ENCODE assay signal across 1 cellular context in the genomic region with DNA sequence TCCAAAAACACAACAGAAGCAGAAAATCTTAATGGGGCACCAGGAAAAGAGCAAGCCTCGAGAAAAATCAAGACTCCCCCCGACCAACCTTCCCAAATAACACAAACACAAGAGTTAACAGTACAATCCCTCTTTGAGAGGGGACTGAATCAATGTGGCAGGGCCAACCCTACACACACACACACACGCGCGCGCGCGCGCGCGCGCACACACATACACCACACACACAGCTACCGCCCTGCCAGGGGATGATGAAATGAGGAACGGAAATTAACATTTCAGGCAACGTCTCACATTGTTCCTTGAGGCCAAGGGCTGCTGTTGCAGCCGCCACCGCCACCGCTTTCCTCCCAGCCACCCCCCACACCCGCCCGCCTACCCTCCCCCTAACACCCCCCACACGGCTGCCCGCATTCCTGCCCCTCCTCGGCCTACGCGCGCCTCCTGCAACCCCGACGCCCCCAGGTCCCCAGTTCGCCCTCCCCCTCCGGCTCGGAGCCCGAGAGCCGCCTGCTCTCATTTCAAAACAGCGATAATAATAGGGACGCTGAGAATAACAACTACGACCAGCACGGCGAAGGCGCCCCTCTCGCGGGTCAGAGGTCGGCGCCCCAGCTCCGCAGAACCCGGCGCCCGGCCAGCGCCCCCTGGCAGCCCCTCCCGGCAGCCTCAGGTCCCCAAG.
A peak's percentile ranks its signal among the peaks of the same experiment; 100 is the strongest.
TF ChIP-seq lines count a peak whose summit lies in the region.

No MANE protein-coding gene starts in this region.

TF ChIP-seq in K562, 482 proteins besides CTCF, POLR2A, EP300 and RAD21 (continued from another document and continues in another):
- TF ChIP-seq CTCFL (IDR thresholded peaks at IDR 0.05; ENCODE audit: borderline replicate concordance, insufficient read depth, low read depth, low read length, poor library complexity, severe bottlenecking): no peak
- no peak for TF ChIP-seq COPS2 (conservative IDR thresholded peaks at IDR 0.05)
- TF ChIP-seq, protein P1, sequence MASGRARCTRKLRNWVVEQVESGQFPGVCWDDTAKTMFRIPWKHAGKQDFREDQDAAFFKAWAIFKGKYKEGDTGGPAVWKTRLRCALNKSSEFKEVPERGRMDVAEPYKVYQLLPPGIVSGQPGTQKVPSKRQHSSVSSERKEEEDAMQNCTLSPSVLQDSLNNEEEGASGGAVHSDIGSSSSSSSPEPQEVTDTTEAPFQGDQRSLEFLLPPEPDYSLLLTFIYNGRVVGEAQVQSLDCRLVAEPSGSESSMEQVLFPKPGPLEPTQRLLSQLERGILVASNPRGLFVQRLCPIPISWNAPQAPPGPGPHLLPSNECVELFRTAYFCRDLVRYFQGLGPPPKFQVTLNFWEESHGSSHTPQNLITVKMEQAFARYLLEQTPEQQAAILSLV (tag; IDR thresholded peaks at IDR 0.05): peak; percentile 36; the same call in 1 of the 2 replicates
- no peak for TF ChIP-seq THRAP3 (IDR thresholded peaks at IDR 0.05; ENCODE audit: borderline replicate concordance)
- no peak for TF ChIP-seq ZNF184 (CRISPR knock-in tag; IDR thresholded peaks at IDR 0.05)
- 0 out of 2 replicates have a peak, but pooled peaks have one; percentile 56 for TF ChIP-seq SMARCC2 (IDR thresholded peaks at IDR 0.05; ENCODE audit: low read depth)
- no peak for TF ChIP-seq ZNF23 (CRISPR knock-in tag; IDR thresholded peaks at IDR 0.05)
- TF ChIP-seq ZNF668 (CRISPR knock-in tag; IDR thresholded peaks at IDR 0.05): no peak
- no peak for TF ChIP-seq BMI1 (IDR thresholded peaks at IDR 0.05; ENCODE audit: low read length)
- no peak for TF ChIP-seq SMC3 (conservative IDR thresholded peaks at IDR 0.05; ENCODE audit: insufficient read depth, low read depth, low read length)
- TF ChIP-seq PHB (CRISPR knock-in tag; IDR thresholded peaks at IDR 0.05): no peak
- peak; percentile 54 for TF ChIP-seq SPI1 (IDR thresholded peaks at IDR 0.05; ENCODE audit: borderline replicate concordance, low read depth, low read length)
- TF ChIP-seq ZNF41 (CRISPR knock-in tag; conservative IDR thresholded peaks at IDR 0.05): no peak
- peak; percentile 53; the same call in 1 of the 2 replicates for TF ChIP-seq SMAD4 (CRISPR knock-in tag; conservative IDR thresholded peaks at IDR 0.05)
- no peak for TF ChIP-seq ZMIZ1 (IDR thresholded peaks at IDR 0.05; ENCODE audit: low read depth in 2 of 2, low read length in 2 of 2)
- TF ChIP-seq, protein P2, sequence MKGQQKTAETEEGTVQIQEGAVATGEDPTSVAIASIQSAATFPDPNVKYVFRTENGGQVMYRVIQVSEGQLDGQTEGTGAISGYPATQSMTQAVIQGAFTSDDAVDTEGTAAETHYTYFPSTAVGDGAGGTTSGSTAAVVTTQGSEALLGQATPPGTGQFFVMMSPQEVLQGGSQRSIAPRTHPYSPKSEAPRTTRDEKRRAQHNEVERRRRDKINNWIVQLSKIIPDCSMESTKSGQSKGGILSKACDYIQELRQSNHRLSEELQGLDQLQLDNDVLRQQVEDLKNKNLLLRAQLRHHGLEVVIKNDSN (CRISPR knock-in tag; IDR thresholded peaks at IDR 0.05): no peak
- TF ChIP-seq ARID3A (IDR thresholded peaks at IDR 0.05; ENCODE audit: borderline replicate concordance, low read depth, low read length): no peak
- no peak for TF ChIP-seq PPARD (CRISPR knock-in tag; IDR thresholded peaks at IDR 0.05)
- TF ChIP-seq OTX1 (CRISPR knock-in tag; IDR thresholded peaks at IDR 0.05): 0 out of 2 replicates have a peak, but pooled peaks have one; percentile 30
- no peak for TF ChIP-seq MBD2 (IDR thresholded peaks at IDR 0.05; ENCODE audit: borderline replicate concordance, low read depth)
- no peak for TF ChIP-seq IRF2 (CRISPR knock-in tag; IDR thresholded peaks at IDR 0.05)
- TF ChIP-seq MYC (IDR thresholded peaks at IDR 0.05; ENCODE audit: low read depth, low read length): peak; percentile 97
- TF ChIP-seq MYC (CRISPR knock-in tag; IDR thresholded peaks at IDR 0.05; ENCODE audit: borderline replicate concordance, low read depth): no peak
- TF ChIP-seq TAF9B (IDR thresholded peaks at IDR 0.05; ENCODE audit: partially characterized antibody): peak; percentile 41
- TF ChIP-seq MAFK (IDR thresholded peaks at IDR 0.05; ENCODE audit: low read length): no peak
- TF ChIP-seq ZNF140 (CRISPR knock-in tag; IDR thresholded peaks at IDR 0.05): no peak
- TF ChIP-seq, protein P3, sequence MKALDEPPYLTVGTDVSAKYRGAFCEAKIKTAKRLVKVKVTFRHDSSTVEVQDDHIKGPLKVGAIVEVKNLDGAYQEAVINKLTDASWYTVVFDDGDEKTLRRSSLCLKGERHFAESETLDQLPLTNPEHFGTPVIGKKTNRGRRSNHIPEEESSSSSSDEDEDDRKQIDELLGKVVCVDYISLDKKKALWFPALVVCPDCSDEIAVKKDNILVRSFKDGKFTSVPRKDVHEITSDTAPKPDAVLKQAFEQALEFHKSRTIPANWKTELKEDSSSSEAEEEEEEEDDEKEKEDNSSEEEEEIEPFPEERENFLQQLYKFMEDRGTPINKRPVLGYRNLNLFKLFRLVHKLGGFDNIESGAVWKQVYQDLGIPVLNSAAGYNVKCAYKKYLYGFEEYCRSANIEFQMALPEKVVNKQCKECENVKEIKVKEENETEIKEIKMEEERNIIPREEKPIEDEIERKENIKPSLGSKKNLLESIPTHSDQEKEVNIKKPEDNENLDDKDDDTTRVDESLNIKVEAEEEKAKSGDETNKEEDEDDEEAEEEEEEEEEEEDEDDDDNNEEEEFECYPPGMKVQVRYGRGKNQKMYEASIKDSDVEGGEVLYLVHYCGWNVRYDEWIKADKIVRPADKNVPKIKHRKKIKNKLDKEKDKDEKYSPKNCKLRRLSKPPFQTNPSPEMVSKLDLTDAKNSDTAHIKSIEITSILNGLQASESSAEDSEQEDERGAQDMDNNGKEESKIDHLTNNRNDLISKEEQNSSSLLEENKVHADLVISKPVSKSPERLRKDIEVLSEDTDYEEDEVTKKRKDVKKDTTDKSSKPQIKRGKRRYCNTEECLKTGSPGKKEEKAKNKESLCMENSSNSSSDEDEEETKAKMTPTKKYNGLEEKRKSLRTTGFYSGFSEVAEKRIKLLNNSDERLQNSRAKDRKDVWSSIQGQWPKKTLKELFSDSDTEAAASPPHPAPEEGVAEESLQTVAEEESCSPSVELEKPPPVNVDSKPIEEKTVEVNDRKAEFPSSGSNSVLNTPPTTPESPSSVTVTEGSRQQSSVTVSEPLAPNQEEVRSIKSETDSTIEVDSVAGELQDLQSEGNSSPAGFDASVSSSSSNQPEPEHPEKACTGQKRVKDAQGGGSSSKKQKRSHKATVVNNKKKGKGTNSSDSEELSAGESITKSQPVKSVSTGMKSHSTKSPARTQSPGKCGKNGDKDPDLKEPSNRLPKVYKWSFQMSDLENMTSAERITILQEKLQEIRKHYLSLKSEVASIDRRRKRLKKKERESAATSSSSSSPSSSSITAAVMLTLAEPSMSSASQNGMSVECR (CRISPR knock-in tag; IDR thresholded peaks at IDR 0.05): peak; percentile 58; the same call in 1 of the 2 replicates
- TF ChIP-seq IRF1 (CRISPR knock-in tag; IDR thresholded peaks at IDR 0.05; ENCODE audit: borderline replicate concordance): no peak
- TF ChIP-seq MYNN (IDR thresholded peaks at IDR 0.05): no peak
- TF ChIP-seq MYNN (CRISPR knock-in tag; IDR thresholded peaks at IDR 0.05): no peak
- peak in 1 of 2 experiments; percentile 31; a peak in 1 of 4 replicates for TF ChIP-seq KDM4B (IDR thresholded peaks at IDR 0.05; ENCODE audit: borderline replicate concordance in 2 of 2, low read depth in 1 of 2)
- TF ChIP-seq JUND (IDR thresholded peaks at IDR 0.05; ENCODE audit: borderline replicate concordance, low read depth, low read length): peak; percentile 68
- TF ChIP-seq JUND (tag; IDR thresholded peaks at IDR 0.05; ENCODE audit: borderline replicate concordance, low read depth, low read length): peak; percentile 57; the same call in 1 of the 3 replicates
- TF ChIP-seq, protein P4, sequence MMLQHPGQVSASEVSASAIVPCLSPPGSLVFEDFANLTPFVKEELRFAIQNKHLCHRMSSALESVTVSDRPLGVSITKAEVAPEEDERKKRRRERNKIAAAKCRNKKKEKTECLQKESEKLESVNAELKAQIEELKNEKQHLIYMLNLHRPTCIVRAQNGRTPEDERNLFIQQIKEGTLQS (IDR thresholded peaks at IDR 0.05): peak; percentile 95
- TF ChIP-seq, protein P4 (CRISPR knock-in tag; conservative IDR thresholded peaks at IDR 0.05): no peak
- peak; percentile 65; the same call in 1 of the 2 replicates for TF ChIP-seq ARID1B (IDR thresholded peaks at IDR 0.05)
- peak; percentile 43; the same call in 1 of the 2 replicates for TF ChIP-seq SMARCA4 (IDR thresholded peaks at IDR 0.05)
- TF ChIP-seq CREM (IDR thresholded peaks at IDR 0.05; ENCODE audit: low read depth): peak; percentile 56
- peak; percentile 46 for TF ChIP-seq BRD9 (IDR thresholded peaks at IDR 0.05; ENCODE audit: low read depth, partially characterized antibody)
- TF ChIP-seq, protein P5, sequence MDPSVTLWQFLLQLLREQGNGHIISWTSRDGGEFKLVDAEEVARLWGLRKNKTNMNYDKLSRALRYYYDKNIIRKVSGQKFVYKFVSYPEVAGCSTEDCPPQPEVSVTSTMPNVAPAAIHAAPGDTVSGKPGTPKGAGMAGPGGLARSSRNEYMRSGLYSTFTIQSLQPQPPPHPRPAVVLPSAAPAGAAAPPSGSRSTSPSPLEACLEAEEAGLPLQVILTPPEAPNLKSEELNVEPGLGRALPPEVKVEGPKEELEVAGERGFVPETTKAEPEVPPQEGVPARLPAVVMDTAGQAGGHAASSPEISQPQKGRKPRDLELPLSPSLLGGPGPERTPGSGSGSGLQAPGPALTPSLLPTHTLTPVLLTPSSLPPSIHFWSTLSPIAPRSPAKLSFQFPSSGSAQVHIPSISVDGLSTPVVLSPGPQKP (CRISPR knock-in tag; IDR thresholded peaks at IDR 0.05): no peak
- peak; percentile 75 for TF ChIP-seq ETV1 (tag; conservative IDR thresholded peaks at IDR 0.05; ENCODE audit: low read depth)
- TF ChIP-seq JUN (IDR thresholded peaks at IDR 0.05; ENCODE audit: borderline replicate concordance, low read depth, low read length): no peak
- TF ChIP-seq JUN (CRISPR knock-in tag; IDR thresholded peaks at IDR 0.05; ENCODE audit: borderline replicate concordance): no peak
